Comparison of ENCODE assay signal across 13 cellular contexts in genomic region chr3:20246662-20247061, GRCh38.
A peak's percentile ranks its signal among the peaks of the same experiment; 100 is the strongest.
DNase-seq lines count a peak whose midpoint lies in the region; ATAC-seq and TF ChIP-seq lines count a peak whose summit lies in the region.
"Had no signal": no experiment of that assay in that cellular context is flagged by ENCODE, and none has a peak within 500 bp of the region (broad histone marks: within the 10 kb centered on the region; RNA-seq: fewer than 3 reads in every experiment).

No MANE protein-coding gene starts in this region.

- H3K9me3 Mint-ChIP-seq in stimulated activated effector memory CD8-positive, alpha-beta T cell treated with anti-CD3 and anti-CD28 coated beads, Interleukin-12 subunit alpha, Interleukin-12 subunit beta, amount 100 ng/mL, for 72 hours, result peaks cover 2% of the 10 kb centered on the region
- no peaks in the 10 kb centered on the region for H3K9me3 Mint-ChIP-seq in MCF 10A (ENCODE audit: unreplicated experiment)

- ATAC-seq in GM19043 (IDR thresholded peaks at IDR 0.05; ENCODE audit: low read depth, unreplicated experiment), result peak; percentile 84
- peak; percentile 87 for ATAC-seq in GM21786 (IDR thresholded peaks at IDR 0.05; ENCODE audit: unreplicated experiment)
- peak; percentile 74 for ATAC-seq in HG03175 (IDR thresholded peaks at IDR 0.05; ENCODE audit: unreplicated experiment)
- peak; percentile 46 for ATAC-seq in stimulated activated effector memory CD8-positive, alpha-beta T cell treated with anti-CD3 and anti-CD28 coated beads, Interleukin-12 subunit alpha, Interleukin-12 subunit beta, amount 100 ng/mL, for 72 hours
- ATAC-seq: foreskin keratinocyte had no signal

- CTCF ChIA-PET in MCF 10A (lab: Yijun Ruan, JAX), result no interaction called here

- TF ChIP-seq CTCF in MCF 10A (IDR thresholded peaks at IDR 0.05; ENCODE audit: unreplicated experiment), result no peak

- BruUV-seq in MCF 10A (replicated peaks; lab: Mats Ljungman, UMichigan), result no TSS peak

- no peak for DNase-seq in stimulated activated effector memory CD8-positive, alpha-beta T cell treated with anti-CD3 and anti-CD28 coated beads, Interleukin-12 subunit alpha, Interleukin-12 subunit beta, amount 100 ng/mL, for 72 hours (ENCODE audit: low spot score in 2 of 2)
- DNase-seq in MCF 10A (ENCODE audit: unreplicated experiment), result no peak
- no peak for DNase-seq in NOMO-1 (lab: John Stamatoyannopoulos, UW; ENCODE audit: unreplicated experiment in 2 of 2)
- no peak for DNase-seq in activated naive CD4-positive, alpha-beta T cell treated with Interleukin-2 at 50 U/mL for 16 hours
- DNase-seq: CD4-positive, alpha-beta memory T cell; foreskin keratinocyte; KG1; NCI-H2029 treated with DMSO at 0.1 percent for 48 hours; nucleus accumbens; SJCRH30 had no signal

- H3K4me1 Mint-ChIP-seq in stimulated activated effector memory CD8-positive, alpha-beta T cell treated with anti-CD3 and anti-CD28 coated beads, Interleukin-12 subunit alpha, Interleukin-12 subunit beta, amount 100 ng/mL, for 72 hours, result no peaks in the 10 kb centered on the region
- H3K4me1 Mint-ChIP-seq in MCF 10A (ENCODE audit: insufficient read depth, unreplicated experiment), result no peaks in the 10 kb centered on the region
- H3K4me1 Mint-ChIP-seq: CD4-positive, alpha-beta memory T cell had no signal

- H3K27ac Mint-ChIP-seq in stimulated activated effector memory CD8-positive, alpha-beta T cell treated with anti-CD3 and anti-CD28 coated beads, Interleukin-12 subunit alpha, Interleukin-12 subunit beta, amount 100 ng/mL, for 72 hours, result no peak overlapping the region
- no peak overlapping the region for H3K27ac Mint-ChIP-seq in MCF 10A (ENCODE audit: low read depth, unreplicated experiment)
- H3K27ac Mint-ChIP-seq: CD4-positive, alpha-beta memory T cell had no signal

- no peaks in the 10 kb centered on the region for H3K27me3 Mint-ChIP-seq in MCF 10A (ENCODE audit: insufficient read depth, unreplicated experiment)
- H3K27me3 Mint-ChIP-seq: CD4-positive, alpha-beta memory T cell had no signal

- no peak overlapping the region for H3K4me3 Mint-ChIP-seq in stimulated activated effector memory CD8-positive, alpha-beta T cell treated with anti-CD3 and anti-CD28 coated beads, Interleukin-12 subunit alpha, Interleukin-12 subunit beta, amount 100 ng/mL, for 72 hours
- H3K4me3 Mint-ChIP-seq in MCF 10A (ENCODE audit: unreplicated experiment), result no peak overlapping the region
- H3K4me3 Mint-ChIP-seq: CD4-positive, alpha-beta memory T cell had no signal

- H3K36me3 Mint-ChIP-seq in stimulated activated effector memory CD8-positive, alpha-beta T cell treated with anti-CD3 and anti-CD28 coated beads, Interleukin-12 subunit alpha, Interleukin-12 subunit beta, amount 100 ng/mL, for 72 hours, result no peaks in the 10 kb centered on the region
- no peaks in the 10 kb centered on the region for H3K36me3 Mint-ChIP-seq in MCF 10A (ENCODE audit: insufficient read depth, unreplicated experiment)

- intact Hi-C loops in MCF 10A (cut with micrococcal nuclease), result no loop called here

- POLR2A ChIA-PET in MCF 10A (lab: Yijun Ruan, JAX), result interaction anchor here (0.6 kb wide), 1 partner anchor 252 kb away, joined by 3 read pairs; no protein-coding TSS in a partner anchor
